In the genomic region with DNA sequence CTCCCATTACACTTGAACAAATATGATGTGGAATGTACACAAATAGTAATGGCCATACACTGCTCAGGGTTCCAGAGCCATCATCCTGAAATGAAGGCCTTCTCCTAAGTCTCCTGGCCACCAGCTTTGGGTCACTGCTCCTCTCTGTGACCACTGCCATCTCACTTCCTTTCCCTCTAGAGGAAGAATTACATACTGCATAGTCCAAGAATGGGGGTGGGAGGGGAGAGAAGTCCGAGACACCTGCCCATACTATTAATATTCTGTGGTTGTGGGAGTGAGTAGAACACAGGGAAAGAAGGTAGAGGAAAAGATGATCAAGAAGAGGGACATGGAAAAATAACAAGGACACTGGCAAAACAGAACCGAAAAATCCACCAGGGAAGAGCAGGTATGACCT, we compare ENCODE assay signal across 32 cellular contexts.
"Had no signal": no experiment of that assay in that cellular context is flagged by ENCODE, and none has a peak within 500 bp of the region (broad histone marks: within the 10 kb centered on the region; RNA-seq: fewer than 3 reads in every experiment).

No MANE protein-coding gene starts in this region.

- H3K36me3 ChIP-seq: ascending aorta, Peyer's patch had no signal

- H3K9me3 Mint-ChIP-seq: activated B cell treated with CpG ODN at 0.5 μM for 24 hours; activated CD4-positive, alpha-beta memory T cell treated with anti-CD3 and anti-CD28 coated beads for 36 hours; activated CD4-positive, alpha-beta T cell treated with anti-CD3 and anti-CD28 coated beads, Interleukin-2, amount 10 ng/mL, durations not matched to agents 24 days and 14 days; activated naive CD4-positive, alpha-beta T cell treated with anti-CD3 and anti-CD28 coated beads, Interleukin-2, amount 50 U/mL, for 72 hours; activated naive CD8-positive, alpha-beta T cell treated with anti-CD3 and anti-CD28 coated beads, Interleukin-2, amount 50 U/mL, for 24 hours; activated T-cell treated with anti-CD3 and anti-CD28 coated beads, Interleukin-2, amount 50 U/mL, for 4 hours had no signal

- H3K4me1 Mint-ChIP-seq: activated B cell treated with CpG ODN at 0.5 μM for 24 hours; activated CD4-positive, alpha-beta T cell treated with anti-CD3 and anti-CD28 coated beads, Interleukin-2, amount 10 ng/mL, durations not matched to agents 24 days and 14 days; activated naive CD8-positive, alpha-beta T cell treated with anti-CD3 and anti-CD28 coated beads, Interleukin-2, amount 50 U/mL, for 24 hours; T-helper 17 cell had no signal

- H3K36me3 Mint-ChIP-seq: activated CD4-positive, alpha-beta memory T cell treated with anti-CD3 and anti-CD28 coated beads for 36 hours; activated naive CD4-positive, alpha-beta T cell treated with anti-CD3 and anti-CD28 coated beads, Interleukin-2, amount 50 U/mL, for 72 hours had no signal

- H3K4me1 ChIP-seq: ascending aorta, Peyer's patch, SJSA1 had no signal

- ATAC-seq: activated naive CD4-positive, alpha-beta T cell treated with anti-CD3 and anti-CD28 coated beads, Interleukin-2, amount 50 U/mL, for 72 hours; activated naive CD8-positive, alpha-beta T cell treated with anti-CD3 and anti-CD28 coated beads, Interleukin-2, amount 50 U/mL, for 24 hours; activated T-cell treated with anti-CD3 and anti-CD28 coated beads, Interleukin-2, amount 50 U/mL, for 4 hours; body of pancreas; T-helper 17 cell had no signal

- H3K27ac ChIP-seq: ascending aorta, body of pancreas, Peyer's patch, SJSA1 had no signal

- H3K27ac Mint-ChIP-seq: activated B cell treated with CpG ODN at 0.5 μM for 24 hours; activated CD4-positive, alpha-beta memory T cell treated with anti-CD3 and anti-CD28 coated beads for 36 hours; activated CD4-positive, alpha-beta T cell treated with anti-CD3 and anti-CD28 coated beads, Interleukin-2, amount 10 ng/mL, durations not matched to agents 24 days and 14 days; activated naive CD4-positive, alpha-beta T cell treated with anti-CD3 and anti-CD28 coated beads, Interleukin-2, amount 50 U/mL, for 72 hours; activated naive CD8-positive, alpha-beta T cell treated with anti-CD3 and anti-CD28 coated beads, Interleukin-2, amount 50 U/mL, for 24 hours; T-helper 17 cell had no signal

- H3K9me3 ChIP-seq: ascending aorta, body of pancreas, MG63, Peyer's patch, SJSA1 had no signal

- H3K4me3 ChIP-seq: ascending aorta, body of pancreas, MG63, Peyer's patch, SJSA1 had no signal

- H3K27me3 ChIP-seq: ascending aorta, body of pancreas, MG63, Peyer's patch, SJSA1 had no signal

- DNase-seq: activated B cell treated with CpG ODN at 0.5 μM for 24 hours; activated CD4-positive, alpha-beta memory T cell treated with anti-CD3 and anti-CD28 coated beads for 36 hours; activated CD4-positive, alpha-beta T cell treated with anti-CD3 and anti-CD28 coated beads for 1 hour; activated CD4-positive, alpha-beta T cell treated with anti-CD3 and anti-CD28 coated beads, Interleukin-2, amount 10 ng/mL, durations not matched to agents 24 days and 14 days; activated CD8-positive, alpha-beta memory T cell treated with anti-CD3 and anti-CD28 coated beads for 24 hours; activated effector memory CD4-positive, alpha-beta T cell treated with anti-CD3 and anti-CD28 coated beads, Interleukin-2, amount 50 U/mL, for 16 hours; activated naive CD4-positive, alpha-beta T cell treated with Interleukin-2 at 50 U/mL for 16 hours; activated naive CD8-positive, alpha-beta T cell treated with anti-CD3 and anti-CD28 coated beads, Interleukin-2, amount 50 U/mL, for 24 hours; activated T-cell treated with anti-CD3 and anti-CD28 coated beads, Interleukin-2, amount 50 U/mL, for 4 hours; amniotic stem cell; body of pancreas; KG1; MG63; MV-4-11; NCI-H1092 treated with DMSO at 0.1 percent for 48 hours; NCI-H1417 treated with DMSO at 0.1 percent for 48 hours; NCI-H1694; NCI-H2029; NCI-H2107; NCI-H2171 treated with DMSO at 0.1 percent for 48 hours; NCI-H345; NCI-H510A; NCI-H69; NK-92 treated with Interleukin-12 subunit alpha and Interleukin-12 subunit beta, amount 100 ng/mL, for 24 hours; OCI-M1; Peyer's patch; SHP77; T-helper 17 cell; T-helper 9 cell had no signal

- H3K4me3 Mint-ChIP-seq: activated B cell treated with CpG ODN at 0.5 μM for 24 hours; activated CD4-positive, alpha-beta memory T cell treated with anti-CD3 and anti-CD28 coated beads for 36 hours; activated CD4-positive, alpha-beta T cell treated with anti-CD3 and anti-CD28 coated beads, Interleukin-2, amount 10 ng/mL, durations not matched to agents 24 days and 14 days; activated naive CD8-positive, alpha-beta T cell treated with anti-CD3 and anti-CD28 coated beads, Interleukin-2, amount 50 U/mL, for 24 hours; activated T-cell treated with anti-CD3 and anti-CD28 coated beads, Interleukin-2, amount 50 U/mL, for 4 hours; T-helper 17 cell had no signal
